Comparison of ENCODE assay signal across 18 cellular contexts in the genomic region with DNA sequence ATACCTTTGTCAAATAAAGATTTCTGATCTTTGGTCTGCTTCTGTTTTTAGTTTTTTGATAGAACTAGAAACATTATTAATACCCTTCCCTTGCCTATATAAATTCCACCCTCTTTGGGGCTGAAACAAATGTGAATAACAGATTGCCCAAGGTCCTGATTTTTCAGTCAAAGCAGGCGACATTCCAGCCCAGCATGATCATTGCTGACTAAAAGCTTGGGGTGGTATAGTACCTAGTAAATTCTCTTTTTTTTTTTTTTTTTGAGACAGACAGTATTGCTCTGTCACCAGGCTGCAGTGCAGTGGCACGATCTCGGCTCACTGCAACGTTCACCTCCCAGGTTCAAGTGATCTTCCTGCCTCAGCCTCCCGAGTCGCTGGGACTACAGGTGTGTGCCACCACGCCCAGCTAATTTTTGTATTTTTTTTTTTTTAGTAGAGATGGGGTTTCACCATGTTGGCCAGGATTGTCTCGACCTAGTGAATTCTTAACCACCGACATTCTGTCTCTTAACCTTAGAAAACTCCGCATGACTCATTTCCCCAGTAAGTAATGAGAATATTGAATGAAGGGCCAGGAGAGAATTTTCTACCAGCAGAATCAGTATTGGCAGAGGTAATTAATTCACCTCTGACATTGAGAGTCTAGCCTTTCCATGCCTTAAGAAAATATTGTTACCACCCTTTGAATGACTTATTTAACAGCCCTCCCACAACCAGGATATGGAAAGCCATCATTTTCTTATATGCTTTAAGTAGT.
"Had no signal": no experiment of that assay in that cellular context is flagged by ENCODE, and none has a peak within 500 bp of the region (broad histone marks: within the 10 kb centered on the region; RNA-seq: fewer than 3 reads in every experiment).

No MANE protein-coding gene starts in this region.

- H3K36me3 ChIP-seq: gastrocnemius medialis, neutrophil, SJCRH30, suprapubic skin had no signal

- H3K4me3 ChIP-seq: gastrocnemius medialis, SJCRH30, smooth muscle cell, suprapubic skin had no signal

- H3K4me3 Mint-ChIP-seq: activated CD4-positive, alpha-beta T cell treated with anti-CD3 and anti-CD28 coated beads, Interleukin-2, amount 10 ng/mL, durations not matched to agents 7 days and 5 days; activated naive CD8-positive, alpha-beta T cell treated with anti-CD3 and anti-CD28 coated beads for 36 hours; natural killer cell; stimulated activated naive CD8-positive, alpha-beta T cell treated with anti-CD3 and anti-CD28 coated beads, Interleukin-15, Interleukin-2, amounts not matched to agents 100 ng/mL and 50 ng/mL, for 24 hours; type B pancreatic cell had no signal

- ATAC-seq: gastrocnemius medialis, left lobe of liver, natural killer cell, right cardiac atrium had no signal

- H3K4me1 Mint-ChIP-seq: activated CD4-positive, alpha-beta T cell treated with anti-CD3 and anti-CD28 coated beads, Interleukin-2, amount 10 ng/mL, durations not matched to agents 7 days and 5 days; activated naive CD8-positive, alpha-beta T cell treated with anti-CD3 and anti-CD28 coated beads for 36 hours; natural killer cell had no signal

- H3K4me2 ChIP-seq: smooth muscle cell had no signal

- H3K27me3 ChIP-seq: gastrocnemius medialis, neutrophil, SJCRH30, suprapubic skin had no signal

- H3K27ac ChIP-seq: gastrocnemius medialis, neutrophil, SJCRH30, suprapubic skin had no signal

- H3K9me3 Mint-ChIP-seq: activated CD4-positive, alpha-beta T cell treated with anti-CD3 and anti-CD28 coated beads, Interleukin-2, amount 10 ng/mL, durations not matched to agents 7 days and 5 days; activated naive CD8-positive, alpha-beta T cell treated with anti-CD3 and anti-CD28 coated beads for 36 hours; natural killer cell; stimulated activated naive CD8-positive, alpha-beta T cell treated with anti-CD3 and anti-CD28 coated beads, Interleukin-15, Interleukin-2, amounts not matched to agents 100 ng/mL and 50 ng/mL, for 24 hours; type B pancreatic cell had no signal

- H3K27me3 Mint-ChIP-seq: activated CD4-positive, alpha-beta T cell treated with anti-CD3 and anti-CD28 coated beads, Interleukin-2, amount 10 ng/mL, durations not matched to agents 7 days and 5 days; activated naive CD8-positive, alpha-beta T cell treated with anti-CD3 and anti-CD28 coated beads for 36 hours; stimulated activated naive CD8-positive, alpha-beta T cell treated with anti-CD3 and anti-CD28 coated beads, Interleukin-15, Interleukin-2, amounts not matched to agents 100 ng/mL and 50 ng/mL, for 24 hours; type B pancreatic cell had no signal

- H3K27ac Mint-ChIP-seq: activated CD4-positive, alpha-beta T cell treated with anti-CD3 and anti-CD28 coated beads, Interleukin-2, amount 10 ng/mL, durations not matched to agents 7 days and 5 days; activated naive CD8-positive, alpha-beta T cell treated with anti-CD3 and anti-CD28 coated beads for 36 hours; natural killer cell; stimulated activated naive CD8-positive, alpha-beta T cell treated with anti-CD3 and anti-CD28 coated beads, Interleukin-15, Interleukin-2, amounts not matched to agents 100 ng/mL and 50 ng/mL, for 24 hours; type B pancreatic cell had no signal

- H3K9me3 ChIP-seq: gastrocnemius medialis, neutrophil, SJCRH30, suprapubic skin had no signal

- DNase-seq: activated CD4-positive, alpha-beta T cell treated with anti-CD3 and anti-CD28 coated beads, Interleukin-2, amount 10 ng/mL, durations not matched to agents 7 days and 5 days; activated CD4-positive, CD25-positive, alpha-beta regulatory T cell; activated naive CD8-positive, alpha-beta T cell treated with anti-CD3 and anti-CD28 coated beads for 36 hours; amygdala; gastrocnemius medialis; islet precursor cell; mammary epithelial cell; natural killer cell; right cardiac atrium; SJCRH30; stimulated activated CD4-positive, alpha-beta T cell treated with anti-CD3 and anti-CD28 coated beads, Interleukin-4, amount 100 ng/mL, for 4 hours; SW 1271 had no signal

- H3K4me1 ChIP-seq: gastrocnemius medialis, suprapubic skin had no signal

- H3K36me3 Mint-ChIP-seq: natural killer cell, type B pancreatic cell had no signal
